ENCODE assay signal across 1 cellular context in genomic region chr18:67047334-67047733, GRCh38.
TF ChIP-seq lines count a peak whose summit lies in the region.

No MANE protein-coding gene starts in this region.

TF ChIP-seq in HEK293, 187 proteins besides CTCF, POLR2A, EP300 and RAD21 (continued from another document):
- TF ChIP-seq ZNF518A (tag by site-specific recombination; conservative IDR thresholded peaks at IDR 0.05; ENCODE audit: low read depth) (peak; percentile 61; the same call in 1 of the 2 replicates), ZBTB11 (tag by site-specific recombination; conservative IDR thresholded peaks at IDR 0.05; ENCODE audit: low read depth) (peak; percentile 57), ZNF121 (tag by site-specific recombination; IDR thresholded peaks at IDR 0.05) (no peak), ZNF426 (tag by site-specific recombination; IDR thresholded peaks at IDR 0.05) (peak; percentile 57), SCRT1 (tag by site-specific recombination; IDR thresholded peaks at IDR 0.05; ENCODE audit: borderline replicate concordance) (no peak), ZNF175 (tag by site-specific recombination; IDR thresholded peaks at IDR 0.05) (no peak), TRIM28 (IDR thresholded peaks at IDR 0.05; ENCODE audit: borderline replicate concordance, low read length) (no peak), ZNF776 (tag by site-specific recombination; IDR thresholded peaks at IDR 0.05; ENCODE audit: borderline replicate concordance) (no peak), KLF10 (tag by site-specific recombination; IDR thresholded peaks at IDR 0.05) (no peak), ZBTB21 (tag by site-specific recombination; IDR thresholded peaks at IDR 0.05) (no peak), ZNF140 (tag by site-specific recombination; IDR thresholded peaks at IDR 0.05) (peak; percentile 41; the same call in 1 of the 2 replicates), ZNF510 (tag by site-specific recombination; IDR thresholded peaks at IDR 0.05; ENCODE audit: insufficient replicate concordance) (no peak), ZNF202 (tag by site-specific recombination; IDR thresholded peaks at IDR 0.05; ENCODE audit: borderline replicate concordance) (0 out of 2 replicates have a peak, but pooled peaks have one; percentile 39), ZNF654 (tag by site-specific recombination; IDR thresholded peaks at IDR 0.05; ENCODE audit: low read depth) (0 out of 2 replicates have a peak, but pooled peaks have one; percentile 10), MEIS1 (CRISPR knock-in tag; IDR thresholded peaks at IDR 0.05; ENCODE audit: borderline replicate concordance) (no peak), ZNF768 (tag by site-specific recombination; IDR thresholded peaks at IDR 0.05) (no peak), GLI2 (tag by site-specific recombination; IDR thresholded peaks at IDR 0.05; ENCODE audit: borderline replicate concordance, low read depth) (no peak), ZBTB17 (tag by site-specific recombination; IDR thresholded peaks at IDR 0.05) (no peak), ZNF350 (tag by site-specific recombination; IDR thresholded peaks at IDR 0.05) (no peak), OVOL3 (tag by site-specific recombination; IDR thresholded peaks at IDR 0.05) (no peak), KLF9 (tag by site-specific recombination; IDR thresholded peaks at IDR 0.05; ENCODE audit: low read depth) (no peak), ZNF394 (tag by site-specific recombination; IDR thresholded peaks at IDR 0.05; ENCODE audit: borderline replicate concordance) (peak; percentile 68; the same call in 1 of the 2 replicates), ZNF555 (tag by site-specific recombination; conservative IDR thresholded peaks at IDR 0.05) (peak; percentile 64), ZFP3 (tag by site-specific recombination; IDR thresholded peaks at IDR 0.05; ENCODE audit: low read depth) (no peak), GFI1B (tag by site-specific recombination; IDR thresholded peaks at IDR 0.05) (no peak), ZNF645 (tag by site-specific recombination; IDR thresholded peaks at IDR 0.05) (no peak)
- TF ChIP-seq, protein P1, sequence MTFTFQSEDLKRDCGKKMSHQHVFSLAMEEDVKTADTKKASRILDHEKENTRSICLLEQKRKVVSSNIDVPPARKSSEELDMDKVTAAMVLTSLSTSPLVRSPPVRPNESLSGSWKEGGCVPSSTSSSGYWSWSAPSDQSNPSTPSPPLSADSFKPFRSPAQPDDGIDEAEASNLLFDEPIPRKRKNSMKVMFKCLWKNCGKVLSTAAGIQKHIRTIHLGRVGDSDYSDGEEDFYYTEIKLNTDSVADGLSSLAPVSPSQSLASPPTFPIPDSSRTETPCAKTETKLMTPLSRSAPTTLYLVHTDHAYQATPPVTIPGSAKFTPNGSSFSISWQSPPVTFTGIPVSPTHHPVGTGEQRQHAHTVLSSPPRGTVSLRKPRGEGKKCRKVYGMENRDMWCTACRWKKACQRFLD (tag by site-specific recombination; IDR thresholded peaks at IDR 0.05): no peak
- TF ChIP-seq, protein P2, sequence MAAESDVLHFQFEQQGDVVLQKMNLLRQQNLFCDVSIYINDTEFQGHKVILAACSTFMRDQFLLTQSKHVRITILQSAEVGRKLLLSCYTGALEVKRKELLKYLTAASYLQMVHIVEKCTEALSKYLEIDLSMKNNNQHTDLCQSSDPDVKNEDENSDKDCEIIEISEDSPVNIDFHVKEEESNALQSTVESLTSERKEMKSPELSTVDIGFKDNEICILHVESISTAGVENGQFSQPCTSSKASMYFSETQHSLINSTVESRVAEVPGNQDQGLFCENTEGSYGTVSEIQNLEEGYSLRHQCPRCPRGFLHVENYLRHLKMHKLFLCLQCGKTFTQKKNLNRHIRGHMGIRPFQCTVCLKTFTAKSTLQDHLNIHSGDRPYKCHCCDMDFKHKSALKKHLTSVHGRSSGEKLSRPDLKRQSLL (tag by site-specific recombination; IDR thresholded peaks at IDR 0.05): no peak
- TF ChIP-seq, protein P3, sequence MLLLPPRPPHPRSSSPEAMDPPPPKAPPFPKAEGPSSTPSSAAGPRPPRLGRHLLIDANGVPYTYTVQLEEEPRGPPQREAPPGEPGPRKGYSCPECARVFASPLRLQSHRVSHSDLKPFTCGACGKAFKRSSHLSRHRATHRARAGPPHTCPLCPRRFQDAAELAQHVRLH (tag by site-specific recombination; IDR thresholded peaks at IDR 0.05): no peak
